In genomic region chr10:8767616-8768015, GRCh38 we compare ENCODE assay signal across 23 cellular contexts.
DNase-seq lines count a peak whose midpoint lies in the region; ATAC-seq and TF ChIP-seq lines count a peak whose summit lies in the region.
"Had no signal": no experiment of that assay in that cellular context is flagged by ENCODE, and none has a peak within 500 bp of the region (broad histone marks: within the 10 kb centered on the region; RNA-seq: fewer than 3 reads in every experiment).

No MANE protein-coding gene starts in this region.

- H4K5ac ChIP-seq in mesendoderm (ENCODE audit: low read length), result no peak overlapping the region

- H3K9ac ChIP-seq in mesendoderm (ENCODE audit: low read length), result no peak overlapping the region

- H3K4me1 ChIP-seq in mesendoderm (ENCODE audit: control insufficient read depth, low read depth, low read length), result no peaks in the 10 kb centered on the region

- H3K79me2 ChIP-seq in mesendoderm (ENCODE audit: control insufficient read depth, insufficient read depth, low read length), result no peaks in the 10 kb centered on the region

- no peak for TF ChIP-seq POLR2A in GM18505 (IDR thresholded peaks at IDR 0.05; ENCODE audit: borderline replicate concordance, extremely low read depth, insufficient read depth, insufficient read length)

- H3K4me3 ChIP-seq in mesendoderm (ENCODE audit: low read length), result no peak overlapping the region

- in situ Hi-C loops in ACHN (cut with HindIII; ENCODE audit: low pct_ligation_motif_present, low pct_unique_long_range_greater_than_20kb, low sequenced_read_pairs), result no loop called here

- no peak overlapping the region for H3K23ac ChIP-seq in mesendoderm (ENCODE audit: low read length)

- CTCF ChIA-PET in WTC11 (lab: Charles Lee), result interaction anchor here (0.6 to 0.8 kb wide), 3 partner anchors 15 to 211 kb away, joined by 3 to 4 read pairs (median 3); no protein-coding TSS in a partner anchor

- no peak overlapping the region for H2BK120ac ChIP-seq in mesendoderm (ENCODE audit: low read depth, low read length)

- DNase-seq in activated T-cell treated with anti-CD3 and anti-CD28 coated beads, Interleukin-2, amount 50 U/mL, for 72 hours, result no peak
- DNase-seq in activated T-cell treated with anti-CD3 and anti-CD28 coated beads, Interleukin-2, amount 50 U/mL, for 4 hours, result no peak
- DNase-seq in WTC11 (ENCODE audit: low spot score) (no peak), mesendoderm (peak; percentile 56), kidney tubule cell (ENCODE audit: low spot score) (no peak), SIG-M5 (lab: John Stamatoyannopoulos, UW) (no peak), ACHN (no peak)
- DNase-seq: C1 segment of cervical spinal cord; CD8-positive, alpha-beta T cell; DMS153; EL; GF-D8; GOT3; KBM-7; NCI-H1105; NCI-H146; NCI-H2029; NCI-H524 treated with DMSO at 0.1 percent for 48 hours; NCI-H82 had no signal

- no peak overlapping the region for H2BK15ac ChIP-seq in mesendoderm (replicated peaks; ENCODE audit: low read depth)

- H3K4me3 Mint-ChIP-seq in activated T-cell treated with anti-CD3 and anti-CD28 coated beads, Interleukin-2, amount 50 U/mL, for 72 hours, result peak overlapping the region in 1 of 2 donors; percentile 13
- no peak overlapping the region for H3K4me3 Mint-ChIP-seq in activated T-cell treated with anti-CD3 and anti-CD28 coated beads, Interleukin-2, amount 50 U/mL, for 4 hours
- H3K4me3 Mint-ChIP-seq in WTC11, result no peak overlapping the region
- H3K4me3 Mint-ChIP-seq: CD8-positive, alpha-beta T cell had no signal

- H3K27ac Mint-ChIP-seq in activated T-cell treated with anti-CD3 and anti-CD28 coated beads, Interleukin-2, amount 50 U/mL, for 72 hours, result no peak overlapping the region
- H3K27ac Mint-ChIP-seq in WTC11, result peak overlapping the region; percentile 65; the same call in 1 of the 2 replicates
- H3K27ac Mint-ChIP-seq: CD8-positive, alpha-beta T cell had no signal

- no peaks in the 10 kb centered on the region for H3K36me3 ChIP-seq in mesendoderm (ENCODE audit: control insufficient read depth, insufficient read depth, low read length)

- no peak overlapping the region for H3K27ac ChIP-seq in mesendoderm (ENCODE audit: low read depth, low read length)
- H3K27ac ChIP-seq: 22Rv1 had no signal

- H3K79me1 ChIP-seq in mesendoderm (ENCODE audit: low read length), result no peaks in the 10 kb centered on the region

- no peak overlapping the region for H3K4me2 ChIP-seq in mesendoderm (ENCODE audit: low read length)

- H4K8ac ChIP-seq in mesendoderm (ENCODE audit: low read depth, low read length), result no peak overlapping the region

- no peak overlapping the region for H3K56ac ChIP-seq in mesendoderm (ENCODE audit: low read length)

- POLR2A ChIA-PET in WTC11 (lab: Charles Lee), result interaction anchor here (1.2 kb wide), 1 partner anchor 10 kb away, joined by 3 read pairs; no protein-coding TSS in a partner anchor

- peaks cover 6% of the 10 kb centered on the region for H3K27me3 Mint-ChIP-seq in activated T-cell treated with anti-CD3 and anti-CD28 coated beads, Interleukin-2, amount 50 U/mL, for 72 hours (ENCODE audit: low read depth)
- H3K27me3 Mint-ChIP-seq in activated T-cell treated with anti-CD3 and anti-CD28 coated beads, Interleukin-2, amount 50 U/mL, for 4 hours (ENCODE audit: low read depth), result no peaks in the 10 kb centered on the region
- H3K27me3 Mint-ChIP-seq in WTC11 (ENCODE audit: low read depth), result no peaks in the 10 kb centered on the region

- ATAC-seq in activated T-cell treated with anti-CD3 and anti-CD28 coated beads, Interleukin-2, amount 50 U/mL, for 72 hours (replicated peaks in 1 of 2), result peak; percentile 9 to 19
- ATAC-seq in activated T-cell treated with anti-CD3 and anti-CD28 coated beads, Interleukin-2, amount 50 U/mL, for 4 hours, result no peak
- ATAC-seq in WTC11 (no peak), GM18505 (IDR thresholded peaks at IDR 0.05; ENCODE audit: unreplicated experiment) (no peak)
- ATAC-seq: CD8-positive, alpha-beta T cell; HCT116; Right ventricle myocardium inferior had no signal

- no peak overlapping the region for H3K18ac ChIP-seq in mesendoderm (ENCODE audit: low read length)

- no peak overlapping the region for H2AK5ac ChIP-seq in mesendoderm (ENCODE audit: low read length)

- WGBS in mesendoderm (ENCODE audit: extremely low coverage, insufficient coverage, low lambda C conversion rate), result no CpG with 5 or more reads among the region's 5 CpGs

- H3K9me3 Mint-ChIP-seq in activated T-cell treated with anti-CD3 and anti-CD28 coated beads, Interleukin-2, amount 50 U/mL, for 72 hours, result peaks cover 0 to 2% of the 10 kb centered on the region in 2 donors
- no peaks in the 10 kb centered on the region for H3K9me3 Mint-ChIP-seq in activated T-cell treated with anti-CD3 and anti-CD28 coated beads, Interleukin-2, amount 50 U/mL, for 4 hours
- H3K9me3 Mint-ChIP-seq in WTC11, result no peaks in the 10 kb centered on the region
- H3K9me3 Mint-ChIP-seq: CD8-positive, alpha-beta T cell had no signal

- H2BK5ac ChIP-seq in mesendoderm (ENCODE audit: low read length), result no peak overlapping the region

- no peak for TF ChIP-seq CTCF in WTC11 (IDR thresholded peaks at IDR 0.05)

- no peaks in the 10 kb centered on the region for H3K27me3 ChIP-seq in mesendoderm (ENCODE audit: insufficient read depth, low read length, poor library complexity)

- H3K4ac ChIP-seq in mesendoderm (ENCODE audit: low read depth, low read length), result no peak overlapping the region

- H3K36me3 Mint-ChIP-seq in activated T-cell treated with anti-CD3 and anti-CD28 coated beads, Interleukin-2, amount 50 U/mL, for 72 hours (ENCODE audit: insufficient read depth in 2 of 2), result no peaks in the 10 kb centered on the region
- no peaks in the 10 kb centered on the region for H3K36me3 Mint-ChIP-seq in activated T-cell treated with anti-CD3 and anti-CD28 coated beads, Interleukin-2, amount 50 U/mL, for 4 hours (ENCODE audit: insufficient read depth)
- no peaks in the 10 kb centered on the region for H3K36me3 Mint-ChIP-seq in WTC11
- H3K36me3 Mint-ChIP-seq: CD8-positive, alpha-beta T cell had no signal

- no peaks in the 10 kb centered on the region for H3K4me1 Mint-ChIP-seq in activated T-cell treated with anti-CD3 and anti-CD28 coated beads, Interleukin-2, amount 50 U/mL, for 72 hours (ENCODE audit: low read depth)
- H3K4me1 Mint-ChIP-seq in activated T-cell treated with anti-CD3 and anti-CD28 coated beads, Interleukin-2, amount 50 U/mL, for 4 hours (ENCODE audit: low read depth), result peaks cover 2% of the 10 kb centered on the region
- peaks cover 11% of the 10 kb centered on the region for H3K4me1 Mint-ChIP-seq in WTC11

TF ChIP-seq in WTC11, 78 proteins besides CTCF, POLR2A, EP300 and RAD21:
- TF ChIP-seq TCF7 (CRISPR knock-in tag; IDR thresholded peaks at IDR 0.05; ENCODE audit: low read depth) (no peak), EMX1 (CRISPR knock-in tag; IDR thresholded peaks at IDR 0.05) (no peak), SOX15 (CRISPR knock-in tag; IDR thresholded peaks at IDR 0.05) (no peak), ARID4B (CRISPR knock-in tag; IDR thresholded peaks at IDR 0.05; ENCODE audit: borderline replicate concordance) (no peak), STAT6 (CRISPR knock-in tag; conservative IDR thresholded peaks at IDR 0.05; ENCODE audit: low read depth) (no peak)

Comparison
In these comparisons a context has a peak if more than half of its experiments do, and no peak if none do; other contexts are left out.
1. ATAC-seq: peak in activated T-cell treated with anti-CD3 and anti-CD28 coated beads, Interleukin-2, amount 50 U/mL, for 72 hours (2 of 2); none in activated T-cell treated with anti-CD3 and anti-CD28 coated beads, Interleukin-2, amount 50 U/mL, for 4 hours (0 of 2), WTC11 (single experiment) and GM18505 (single experiment).